Comparison of ENCODE assay signal across 10 cellular contexts in the genomic region with DNA sequence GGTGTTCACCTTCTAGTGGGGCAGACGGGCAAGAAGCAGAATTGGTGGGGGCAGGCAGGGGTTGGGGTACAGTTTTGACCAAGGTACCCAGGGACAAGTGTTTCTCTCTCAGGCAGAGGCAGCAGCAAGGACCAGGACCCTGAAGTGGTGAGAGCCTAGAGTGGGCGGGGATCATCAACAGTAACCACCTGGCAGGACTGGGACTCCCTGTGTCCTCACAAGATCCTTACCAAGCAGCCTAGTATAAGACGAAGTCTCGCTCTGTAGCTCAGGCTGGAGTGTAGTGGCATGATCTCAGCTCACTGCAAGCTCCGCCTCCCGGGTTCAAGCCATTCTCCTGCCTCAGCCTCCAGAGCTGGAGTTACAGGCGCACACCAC. TPM values are rescaled to one million over a fixed set of nuclear protein-coding genes. Genes with fewer than 3 reads are reported as not detected.
A peak's percentile ranks its signal among the peaks of the same experiment; 100 is the strongest.
DNase-seq lines count a peak whose midpoint lies in the region; ATAC-seq lines count a peak whose summit lies in the region.
"Had no signal": no experiment of that assay in that cellular context is flagged by ENCODE, and none has a peak within 500 bp of the region (broad histone marks: within the 10 kb centered on the region; RNA-seq: fewer than 3 reads in every experiment).

No MANE protein-coding gene starts in this region.

- no peak overlapping the region for H2BK12ac ChIP-seq in mesenchymal stem cell (ENCODE audit: low read length in 2 of 2)

- no peak overlapping the region for H2BK15ac ChIP-seq in mesenchymal stem cell (ENCODE audit: low read depth, poor library complexity, severe bottlenecking)

- H3K9me3 ChIP-seq in mesenchymal stem cell (ENCODE audit: control insufficient read depth, low read length): no peaks in the 10 kb centered on the region

- H3K27ac Mint-ChIP-seq in stimulated activated naive CD8-positive, alpha-beta T cell treated with anti-CD3 and anti-CD28 coated beads, Interleukin-15, Interleukin-2, amounts not matched to agents 100 ng/mL and 50 ng/mL, for 24 hours: peak overlapping the region; percentile 83
- H3K27ac Mint-ChIP-seq in activated T-helper 1 cell treated with anti-CD3 and anti-CD28 coated beads, Interleukin-12 subunit alpha, Interleukin-12 subunit beta, Interleukin-2, Interleukin-4 antibody, amounts not matched to agents 30 ng/mL and 10 ng/mL and 1 ng/mL, durations not matched to agents 14 hours and 24 hours and 36 hours: peak overlapping the region; percentile 87

- H3K4me2 ChIP-seq in mesenchymal stem cell (ENCODE audit: low read length, poor library complexity, severe bottlenecking): no peak overlapping the region

- H3K4me1 Mint-ChIP-seq in stimulated activated naive CD8-positive, alpha-beta T cell treated with anti-CD3 and anti-CD28 coated beads, Interleukin-15, Interleukin-2, amounts not matched to agents 100 ng/mL and 50 ng/mL, for 24 hours (ENCODE audit: low read depth): peaks cover 53% of the 10 kb centered on the region
- H3K4me1 Mint-ChIP-seq in activated T-helper 1 cell treated with anti-CD3 and anti-CD28 coated beads, Interleukin-12 subunit alpha, Interleukin-12 subunit beta, Interleukin-2, Interleukin-4 antibody, amounts not matched to agents 30 ng/mL and 10 ng/mL and 1 ng/mL, durations not matched to agents 14 hours and 24 hours and 36 hours (ENCODE audit: low read depth): peaks cover 43% of the 10 kb centered on the region

- H2AFZ ChIP-seq in mesenchymal stem cell (ENCODE audit: low read depth, low read length): no peak overlapping the region

- H3K27me3 ChIP-seq in mesenchymal stem cell (ENCODE audit: control insufficient read depth in 1 of 2, insufficient read depth in 1 of 2, low read length in 2 of 2): no peaks in the 10 kb centered on the region

- H2BK5ac ChIP-seq in mesenchymal stem cell (ENCODE audit: low read depth, low read length, poor library complexity, severe bottlenecking): no peak overlapping the region

- DNase-seq in stimulated activated naive CD8-positive, alpha-beta T cell treated with anti-CD3 and anti-CD28 coated beads, Interleukin-15, Interleukin-2, amounts not matched to agents 100 U/mL and 50 U/mL, for 24 hours: no peak
- no peak for DNase-seq in activated T-helper 1 cell treated with anti-CD3 and anti-CD28 coated beads, Interleukin-12 subunit alpha, Interleukin-12 subunit beta, Interleukin-2, Interleukin-4 antibody, amounts not matched to agents 30 ng/mL and 10 ng/mL and 1 ng/mL, durations not matched to agents 14 hours and 24 hours and 36 hours (ENCODE audit: low spot score)
- DNase-seq in mesenchymal stem cell: no peak
- no peak for DNase-seq in NCI-H2029 (lab: John Stamatoyannopoulos, UW)
- DNase-seq in LoVo (ENCODE audit: low spot score): no peak
- no peak for DNase-seq in left ventricle myocardium superior
- DNase-seq: islet precursor cell, NCI-H446 treated with DMSO at 0.1 percent for 48 hours had no signal

- no peak overlapping the region for H3K23ac ChIP-seq in mesenchymal stem cell (ENCODE audit: low read length in 2 of 2)

- H3K18ac ChIP-seq in mesenchymal stem cell (ENCODE audit: low read depth in 1 of 2, low read length in 2 of 2): peak overlapping the region in 1 of 2 experiments; percentile 65

- peaks cover 20 to 45% of the 10 kb centered on the region in 2 experiments for H3K36me3 ChIP-seq in mesenchymal stem cell (ENCODE audit: control insufficient read depth in 1 of 2, insufficient read depth in 2 of 2, low read depth in 1 of 2, low read length in 2 of 2)

- peaks cover 37% of the 10 kb centered on the region for H3K4me1 ChIP-seq in mesenchymal stem cell (ENCODE audit: control insufficient read depth, insufficient read depth, low read depth, low read length)

- no peaks in the 10 kb centered on the region for H3K27me3 Mint-ChIP-seq in stimulated activated naive CD8-positive, alpha-beta T cell treated with anti-CD3 and anti-CD28 coated beads, Interleukin-15, Interleukin-2, amounts not matched to agents 100 ng/mL and 50 ng/mL, for 24 hours
- H3K27me3 Mint-ChIP-seq in activated T-helper 1 cell treated with anti-CD3 and anti-CD28 coated beads, Interleukin-12 subunit alpha, Interleukin-12 subunit beta, Interleukin-2, Interleukin-4 antibody, amounts not matched to agents 30 ng/mL and 10 ng/mL and 1 ng/mL, durations not matched to agents 14 hours and 24 hours and 36 hours (ENCODE audit: insufficient read depth): no peaks in the 10 kb centered on the region

- peaks cover 16% of the 10 kb centered on the region for H3K79me1 ChIP-seq in mesenchymal stem cell (replicated peaks; ENCODE audit: low read length, poor library complexity, severe bottlenecking)

- H3K27ac ChIP-seq in mesenchymal stem cell (ENCODE audit: low read length, poor library complexity, severe bottlenecking): no peak overlapping the region

- H2BK120ac ChIP-seq in mesenchymal stem cell (ENCODE audit: low read depth, low read length): no peak overlapping the region

- peaks cover 19% of the 10 kb centered on the region for H3K36me3 Mint-ChIP-seq in stimulated activated naive CD8-positive, alpha-beta T cell treated with anti-CD3 and anti-CD28 coated beads, Interleukin-15, Interleukin-2, amounts not matched to agents 100 ng/mL and 50 ng/mL, for 24 hours (ENCODE audit: low read depth)
- H3K36me3 Mint-ChIP-seq in activated T-helper 1 cell treated with anti-CD3 and anti-CD28 coated beads, Interleukin-12 subunit alpha, Interleukin-12 subunit beta, Interleukin-2, Interleukin-4 antibody, amounts not matched to agents 30 ng/mL and 10 ng/mL and 1 ng/mL, durations not matched to agents 14 hours and 24 hours and 36 hours (ENCODE audit: low read depth): peaks cover 14% of the 10 kb centered on the region

- peak overlapping the region; percentile 71 for H3K9ac ChIP-seq in mesenchymal stem cell (ENCODE audit: low read length)

- H3K14ac ChIP-seq in mesenchymal stem cell (ENCODE audit: low read length in 2 of 2): no peak overlapping the region

- no peak for ATAC-seq in stimulated activated naive CD8-positive, alpha-beta T cell treated with anti-CD3 and anti-CD28 coated beads, Interleukin-15, Interleukin-2, amounts not matched to agents 100 U/mL and 50 U/mL, for 24 hours
- no peak for ATAC-seq in GM19328 (IDR thresholded peaks at IDR 0.05; ENCODE audit: unreplicated experiment)
- ATAC-seq in left ventricle myocardium superior: no peak

- H3K4me3 ChIP-seq in mesenchymal stem cell (ENCODE audit: insufficient read depth in 1 of 2, low read depth in 1 of 2, low read length in 2 of 2): no peak overlapping the region

- no peak overlapping the region for H2AK5ac ChIP-seq in mesenchymal stem cell (ENCODE audit: low read length, severe bottlenecking)

- peak overlapping the region; percentile 10 for H3K4me3 Mint-ChIP-seq in stimulated activated naive CD8-positive, alpha-beta T cell treated with anti-CD3 and anti-CD28 coated beads, Interleukin-15, Interleukin-2, amounts not matched to agents 100 ng/mL and 50 ng/mL, for 24 hours
- H3K4me3 Mint-ChIP-seq in activated T-helper 1 cell treated with anti-CD3 and anti-CD28 coated beads, Interleukin-12 subunit alpha, Interleukin-12 subunit beta, Interleukin-2, Interleukin-4 antibody, amounts not matched to agents 30 ng/mL and 10 ng/mL and 1 ng/mL, durations not matched to agents 14 hours and 24 hours and 36 hours: no peak overlapping the region

- no peak overlapping the region for H3K4ac ChIP-seq in mesenchymal stem cell (ENCODE audit: low read depth in 1 of 2, low read length in 2 of 2)

- H3K9me3 Mint-ChIP-seq in stimulated activated naive CD8-positive, alpha-beta T cell treated with anti-CD3 and anti-CD28 coated beads, Interleukin-15, Interleukin-2, amounts not matched to agents 100 ng/mL and 50 ng/mL, for 24 hours: no peaks in the 10 kb centered on the region
- no peaks in the 10 kb centered on the region for H3K9me3 Mint-ChIP-seq in activated T-helper 1 cell treated with anti-CD3 and anti-CD28 coated beads, Interleukin-12 subunit alpha, Interleukin-12 subunit beta, Interleukin-2, Interleukin-4 antibody, amounts not matched to agents 30 ng/mL and 10 ng/mL and 1 ng/mL, durations not matched to agents 14 hours and 24 hours and 36 hours

- no peak overlapping the region for H4K8ac ChIP-seq in mesenchymal stem cell (ENCODE audit: low read length)

- 94% methylated on average over 7 of the region's 7 CpGs for WGBS in mesenchymal stem cell

- H4K91ac ChIP-seq in mesenchymal stem cell (ENCODE audit: low read length): no peak overlapping the region

- intact Hi-C loops in activated T-helper 1 cell treated with anti-CD3 and anti-CD28 coated beads, Interleukin-12 subunit alpha, Interleukin-12 subunit beta, Interleukin-2, Interleukin-4 antibody, amounts not matched to agents 30 ng/mL and 10 ng/mL and 1 ng/mL, durations not matched to agents 14 hours and 24 hours and 36 hours (cut with micrococcal nuclease): loop anchor here (2.0 kb wide), 2 partner anchors 109 to 125 kb away; a partner anchor contains a TSS
- intact Hi-C loops in left ventricle myocardium superior (cut with micrococcal nuclease): no loop called here

RNA-seq across cellular contexts. Expression of a gene that starts 3.2 kb away (rescaled TPM):
- 95.5 and 96.8 TPM in 2 replicates for total RNA-seq in activated T-helper 1 cell treated with anti-CD3 and anti-CD28 coated beads, Interleukin-12 subunit alpha, Interleukin-12 subunit beta, Interleukin-2, Interleukin-4 antibody, amounts not matched to agents 30 ng/mL and 10 ng/mL and 1 ng/mL, durations not matched to agents 14 hours and 24 hours and 36 hours
- polyA plus RNA-seq in mesenchymal stem cell (2013, experiment 1 of 2): 42.8 TPM
- 40.7 TPM for polyA plus RNA-seq in mesenchymal stem cell (2013, experiment 2 of 2)
- total RNA-seq in left ventricle myocardium superior: 24.4 TPM

RNA-seq across cellular contexts. Expression of a gene that starts 57.4 kb away (rescaled TPM):
- 74.4 and 81.7 TPM in 2 replicates for total RNA-seq in activated T-helper 1 cell treated with anti-CD3 and anti-CD28 coated beads, Interleukin-12 subunit alpha, Interleukin-12 subunit beta, Interleukin-2, Interleukin-4 antibody, amounts not matched to agents 30 ng/mL and 10 ng/mL and 1 ng/mL, durations not matched to agents 14 hours and 24 hours and 36 hours
- polyA plus RNA-seq in mesenchymal stem cell (2013, experiment 1 of 2): 20.9 TPM
- polyA plus RNA-seq in mesenchymal stem cell (2013, experiment 2 of 2): 19.3 TPM
- 22.3 TPM for total RNA-seq in left ventricle myocardium superior
